8 cellular contexts compared by ENCODE assay signal in genomic region chr6:152552616-152553209, GRCh38.
A peak's percentile ranks its signal among the peaks of the same experiment; 100 is the strongest.
DNase-seq lines count a peak whose midpoint lies in the region; ATAC-seq, FAIRE-seq and TF ChIP-seq lines count a peak whose summit lies in the region.

No MANE protein-coding gene starts in this region.

- H3K9me3 ChIP-seq in ascending aorta (peaks cover 5 to 8% of the 10 kb centered on the region in 2 donors), hepatocyte (ENCODE audit: low read depth) (no peaks in the 10 kb centered on the region), small intestine (ENCODE audit: control insufficient read depth, low read depth) (no peaks in the 10 kb centered on the region)

- H3K36me3 ChIP-seq in ascending aorta, result no peaks in the 10 kb centered on the region
- no peaks in the 10 kb centered on the region for H3K36me3 ChIP-seq in hepatocyte (replicated peaks; ENCODE audit: insufficient read depth, low read depth)
- no peaks in the 10 kb centered on the region for H3K36me3 ChIP-seq in small intestine (ENCODE audit: control insufficient read depth in 2 of 2, insufficient read depth in 2 of 2, low read length in 2 of 2)

- H3K27me3 ChIP-seq in ascending aorta, result no peaks in the 10 kb centered on the region
- H3K27me3 ChIP-seq in hepatocyte, result peaks cover 3% of the 10 kb centered on the region
- no peaks in the 10 kb centered on the region for H3K27me3 ChIP-seq in small intestine (ENCODE audit: control insufficient read depth in 2 of 2, insufficient read depth in 2 of 2, low read length in 2 of 2)

- no peaks in the 10 kb centered on the region for H3K9me2 ChIP-seq in hepatocyte (replicated peaks; ENCODE audit: insufficient read depth)

- no peaks in the 10 kb centered on the region for H3K4me1 ChIP-seq in ascending aorta
- H3K4me1 ChIP-seq in hepatocyte (ENCODE audit: insufficient read depth), result no peaks in the 10 kb centered on the region
- H3K4me1 ChIP-seq in small intestine (ENCODE audit: control insufficient read depth in 2 of 2, insufficient read depth in 1 of 2, low read depth in 1 of 2, low read length in 1 of 2), result no peaks in the 10 kb centered on the region

- no peaks in the 10 kb centered on the region for H3K79me2 ChIP-seq in hepatocyte

- FAIRE-seq in small intestine (lab: Jason Lieb, UNC), result no peak

- H4K20me1 ChIP-seq in hepatocyte (ENCODE audit: insufficient read depth, poor library complexity, severe bottlenecking), result no peaks in the 10 kb centered on the region

- H3K4me3 ChIP-seq in ascending aorta, result no peak overlapping the region
- no peak overlapping the region for H3K4me3 ChIP-seq in hepatocyte
- H3K4me3 ChIP-seq in small intestine (ENCODE audit: low read depth in 1 of 2, low read length in 2 of 2), result no peak overlapping the region

- no peak overlapping the region for H3K27ac ChIP-seq in ascending aorta
- H3K27ac ChIP-seq in hepatocyte, result no peak overlapping the region
- no peak overlapping the region for H3K27ac ChIP-seq in small intestine (ENCODE audit: low read depth in 1 of 2, low read length in 1 of 2)

- H2AFZ ChIP-seq in hepatocyte, result no peak overlapping the region

- TF ChIP-seq CTCF in ascending aorta (IDR thresholded peaks at IDR 0.05) (peak; percentile 40 to 77 (median 56)), hepatocyte (IDR thresholded peaks at IDR 0.05; ENCODE audit: poor library complexity) (peak; percentile 87)

- DNase-seq in ELF-1 (ENCODE audit: low read depth, low spot score), result peak; percentile 76
- peak; percentile 67 for DNase-seq in NOMO-1 treated with DMSO at 0.1 percent for 48 hours (lab: John Stamatoyannopoulos, UW; ENCODE audit: unreplicated experiment)
- DNase-seq in ascending aorta (ENCODE audit: low spot score in 2 of 2), result no peak
- peak; percentile 73 for DNase-seq in hepatocyte (ENCODE audit: low spot score)
- peak; percentile 22 for DNase-seq in small intestine
- DNase-seq in activated CD4-positive, CD25-positive, alpha-beta regulatory T cell (lab: John Stamatoyannopoulos, UW), result no peak

- intact Hi-C loops in ascending aorta (cut with DNase I), result no loop called here

- ATAC-seq in GM19452 (IDR thresholded peaks at IDR 0.05; ENCODE audit: unreplicated experiment) (peak; percentile 95), HG03378 (IDR thresholded peaks at IDR 0.05; ENCODE audit: unreplicated experiment) (peak; percentile 96)

- no peak overlapping the region for H3K4me2 ChIP-seq in hepatocyte

- WGBS in hepatocyte (ENCODE audit: low lambda C conversion rate, missing lambda C conversion rate), result 34% methylated on average over 9 of the region's 9 CpGs
- 34 to 39% (median 38%) methylated on average over 9 of the region's 9 CpGs for WGBS in small intestine, 3 donors

Comparison
In these comparisons a context has a peak if more than half of its experiments do, and no peak if none do; other contexts are left out.
1. DNase-seq: peak in ELF-1 (single experiment), NOMO-1 treated with DMSO at 0.1 percent for 48 hours (single experiment), hepatocyte (single experiment) and small intestine (single experiment); none in ascending aorta (0 of 2) and activated CD4-positive, CD25-positive, alpha-beta regulatory T cell (0 of 4).